Comparison of ENCODE assay signal across 1 cellular context in the genomic region with DNA sequence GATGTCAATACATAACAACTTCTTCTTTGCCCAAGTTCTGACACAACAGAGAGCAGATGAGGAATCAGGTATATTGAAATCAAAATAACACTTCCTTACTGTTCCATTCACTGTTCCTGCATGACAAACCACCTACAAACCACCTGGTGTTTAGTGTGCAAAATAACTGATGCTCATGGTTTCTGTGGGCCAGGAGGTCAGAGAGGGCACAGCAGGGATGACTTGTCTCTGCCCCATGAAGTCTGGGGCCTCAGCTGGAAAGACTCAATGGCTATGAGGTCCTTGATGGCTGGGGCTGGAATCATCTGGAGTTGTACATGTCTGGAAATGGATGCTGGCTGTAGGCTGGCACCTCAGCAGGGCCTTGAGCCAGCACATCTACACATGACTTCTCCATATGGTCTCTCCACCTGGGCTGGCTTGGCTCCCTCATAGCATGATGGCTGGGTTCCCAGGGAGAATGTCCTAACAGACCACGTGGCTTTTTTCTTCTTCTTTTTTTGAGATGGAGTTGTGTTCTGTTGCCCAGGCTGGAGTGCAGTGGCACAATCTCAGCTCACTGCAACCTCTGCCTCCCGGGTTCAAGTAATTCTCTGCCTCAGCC.
TF ChIP-seq lines count a peak whose summit lies in the region.

No MANE protein-coding gene starts in this region.

TF ChIP-seq in GM12878, 131 proteins besides CTCF, POLR2A, EP300 and RAD21:
- TF ChIP-seq NR2F1 (conservative IDR thresholded peaks at IDR 0.05) (peak; percentile 89), CEBPB (IDR thresholded peaks at IDR 0.05; ENCODE audit: borderline replicate concordance in 1 of 2, low read depth in 2 of 2, low read length in 2 of 2) (no peak), HCFC1 (IDR thresholded peaks at IDR 0.05; ENCODE audit: low read length) (no peak)
TF ChIP-seq in GM12878: peak in this region for 1.
